7 cellular contexts compared by ENCODE assay signal in genomic region chr10:6108631-6109443, GRCh38. TPM values are rescaled to one million over a fixed set of nuclear protein-coding genes. Genes with fewer than 3 reads are reported as not detected.
DNase-seq lines count a peak whose midpoint lies in the region; ATAC-seq, FAIRE-seq and TF ChIP-seq lines count a peak whose summit lies in the region.

No MANE protein-coding gene starts in this region.

- dilution Hi-C loops in endothelial cell of umbilical vein (cut with MboI; ENCODE audit: extremely low pct_ligation_motif_present, low sequenced_read_pairs): no loop called here

- H3K9me2 ChIP-seq in DOHH2 (replicated peaks; ENCODE audit: control insufficient read depth, low read length): no peaks in the 10 kb centered on the region

- no peaks in the 10 kb centered on the region for H3K9me3 ChIP-seq in DOHH2 (ENCODE audit: control insufficient read depth, insufficient read depth, low read length)
- H3K9me3 ChIP-seq in HUES48 (ENCODE audit: control insufficient read depth, insufficient read depth, low read length): no peaks in the 10 kb centered on the region
- H3K9me3 ChIP-seq in endothelial cell of umbilical vein (replicated peaks; ENCODE audit: control insufficient read depth, insufficient read depth, low read length): no peaks in the 10 kb centered on the region

- H4K20me1 ChIP-seq in DOHH2 (ENCODE audit: control insufficient read depth, insufficient read depth, low read depth, low read length) (no peaks in the 10 kb centered on the region), endothelial cell of umbilical vein (replicated peaks; ENCODE audit: control insufficient read depth, extremely low read depth, insufficient read depth, low read length) (no peaks in the 10 kb centered on the region)

- no peak overlapping the region for H2AFZ ChIP-seq in endothelial cell of umbilical vein (ENCODE audit: low read depth, low read length)

- no TSS peak for BruUV-seq in endothelial cell of umbilical vein (replicated peaks; lab: Mats Ljungman, UMichigan)

- peak; percentile 31 for FAIRE-seq in TTC549 (lab: Jason Lieb, UNC)
- FAIRE-seq in endothelial cell of umbilical vein (lab: Jason Lieb, UNC): peak; percentile 62

- H3K4me2 ChIP-seq in DOHH2 (ENCODE audit: low read length) (no peak overlapping the region), endothelial cell of umbilical vein (ENCODE audit: insufficient read depth, low read length) (no peak overlapping the region)

- H3K27ac ChIP-seq in DOHH2 (ENCODE audit: low read depth, low read length): no peak overlapping the region
- peak overlapping the region; percentile 57 for H3K27ac ChIP-seq in HUES48 (ENCODE audit: low read depth, low read length)
- no peak overlapping the region for H3K27ac ChIP-seq in endothelial cell of umbilical vein (ENCODE audit: insufficient read depth, low read depth, low read length)

- H3K9me1 ChIP-seq in endothelial cell of umbilical vein (replicated peaks; ENCODE audit: control insufficient read depth, extremely low read depth, insufficient read depth, low read length): no peaks in the 10 kb centered on the region

- peaks cover 37% of the 10 kb centered on the region for H3K79me2 ChIP-seq in DOHH2 (ENCODE audit: control insufficient read depth, low read length)
- H3K79me2 ChIP-seq in endothelial cell of umbilical vein (ENCODE audit: control insufficient read depth, insufficient read depth, low read length): peaks cover 31% of the 10 kb centered on the region

- H3K4me1 Mint-ChIP-seq in naive thymus-derived CD8-positive, alpha-beta T cell: peaks cover 13 to 25% (median 18%) of the 10 kb centered on the region in 4 donors

- POLR2A ChIA-PET in endothelial cell of umbilical vein (lab: Charles Lee): no interaction called here
- POLR2A ChIA-PET in naive thymus-derived CD8-positive, alpha-beta T cell (lab: Charles Lee): interaction anchor here (0.6 to 1.2 kb wide), 2 partner anchors 43 to 302 kb away, joined by 3 to 4 read pairs; no protein-coding TSS in a partner anchor

- no peaks in the 10 kb centered on the region for H3K9me3 Mint-ChIP-seq in naive thymus-derived CD8-positive, alpha-beta T cell

- CTCF ChIA-PET in endothelial cell of umbilical vein (lab: Charles Lee): interaction anchor here (1.1 to 5.4 kb wide), 2 partner anchors 293 to 297 kb away, joined by 5 to 74 read pairs; no protein-coding TSS in a partner anchor

- H3K27me3 Mint-ChIP-seq in naive thymus-derived CD8-positive, alpha-beta T cell: no peaks in the 10 kb centered on the region

- H3K36me3 ChIP-seq in DOHH2 (ENCODE audit: control insufficient read depth, low read length) (peaks cover 94% of the 10 kb centered on the region), HUES48 (ENCODE audit: control insufficient read depth, insufficient read depth, low read length) (peaks cover 68% of the 10 kb centered on the region), endothelial cell of umbilical vein (ENCODE audit: control insufficient read depth in 2 of 2, extremely low read depth in 1 of 2, insufficient read depth in 2 of 2, low read length in 2 of 2) (peaks cover 22 to 48% of the 10 kb centered on the region in 2 experiments)

- peak; percentile 59 to 80 for ATAC-seq in naive thymus-derived CD8-positive, alpha-beta T cell
- no peak for ATAC-seq in GM21390 (IDR thresholded peaks at IDR 0.05; ENCODE audit: unreplicated experiment)
- no peak for ATAC-seq in HG03045 (IDR thresholded peaks at IDR 0.05; ENCODE audit: unreplicated experiment)

- no peak overlapping the region for H3K4me3 Mint-ChIP-seq in naive thymus-derived CD8-positive, alpha-beta T cell

- H3K36me3 Mint-ChIP-seq in naive thymus-derived CD8-positive, alpha-beta T cell: peaks cover 6 to 94% (median 24%) of the 10 kb centered on the region in 3 donors

- no peak for TF ChIP-seq POLR2A in endothelial cell of umbilical vein (IDR thresholded peaks at IDR 0.05; ENCODE audit: low read depth, low read length)

- H3K9ac ChIP-seq in HUES48 (ENCODE audit: low read depth, low read length) (no peak overlapping the region), endothelial cell of umbilical vein (replicated peaks; ENCODE audit: extremely low read depth, insufficient read depth, low read length) (no peak overlapping the region)

- H3K27me3 ChIP-seq in DOHH2 (ENCODE audit: control insufficient read depth, low read length) (no peaks in the 10 kb centered on the region), HUES48 (ENCODE audit: control insufficient read depth, insufficient read depth, low read length) (no peaks in the 10 kb centered on the region), endothelial cell of umbilical vein (ENCODE audit: control insufficient read depth in 2 of 2, insufficient read depth in 2 of 2, low read length in 2 of 2) (no peaks in the 10 kb centered on the region)

- peak; percentile 61 for DNase-seq in endothelial cell of umbilical vein (ENCODE audit: low read depth, low spot score)
- peak in 7 of 10 donors; percentile 8 to 67 (median 64) for DNase-seq in naive thymus-derived CD8-positive, alpha-beta T cell

- TF ChIP-seq CTCF in DOHH2 (IDR thresholded peaks at IDR 0.05; ENCODE audit: low read depth, low read length, poor library complexity, severe bottlenecking) (peak; percentile 76), endothelial cell of umbilical vein (IDR thresholded peaks at IDR 0.05; ENCODE audit: extremely low read depth in 1 of 2, insufficient read depth in 1 of 2, low read depth in 1 of 2, low read length in 2 of 2) (peak; percentile 45 to 53)

- no peak overlapping the region for H3K4me3 ChIP-seq in DOHH2 (ENCODE audit: low read length)
- H3K4me3 ChIP-seq in HUES48 (ENCODE audit: low read depth, low read length): no peak overlapping the region
- no peak overlapping the region for H3K4me3 ChIP-seq in endothelial cell of umbilical vein (replicated peaks in 1 of 3; ENCODE audit: insufficient read depth in 1 of 3, low read depth in 1 of 3, low read length in 3 of 3)

- H3K27ac Mint-ChIP-seq in naive thymus-derived CD8-positive, alpha-beta T cell: peak overlapping the region in 9 of 10 donors; percentile 44 to 89 (median 73)

- peaks cover 13% of the 10 kb centered on the region for H3K4me1 ChIP-seq in DOHH2 (ENCODE audit: control insufficient read depth, low read length)
- peaks cover 41% of the 10 kb centered on the region for H3K4me1 ChIP-seq in HUES48 (ENCODE audit: control insufficient read depth, insufficient read depth, low read length)
- peaks cover under 1% of the 10 kb centered on the region for H3K4me1 ChIP-seq in endothelial cell of umbilical vein (ENCODE audit: control insufficient read depth, extremely low read depth, insufficient read depth, low read length)

- intact Hi-C loops in endothelial cell of umbilical vein (cut with micrococcal nuclease): loop anchor here (1.0 kb wide), 3 partner anchors 42 to 292 kb away; partner anchors contain the start of gene PFKFB3

- H3F3A ChIP-seq in DOHH2 (ENCODE audit: control insufficient read depth, insufficient read depth): peaks cover 32% of the 10 kb centered on the region

TF ChIP-seq in endothelial cell of umbilical vein, 7 proteins besides CTCF, POLR2A, EP300 and RAD21:
- no peak for TF ChIP-seq MAX (IDR thresholded peaks at IDR 0.05; ENCODE audit: insufficient read depth, insufficient read length)
- no peak for TF ChIP-seq GATA2 (IDR thresholded peaks at IDR 0.05; ENCODE audit: insufficient read depth, insufficient read length, low read depth, low read length)
- no peak for TF ChIP-seq MYC (IDR thresholded peaks at IDR 0.05; ENCODE audit: low read depth, low read length)
- TF ChIP-seq POLR2AphosphoS5 (IDR thresholded peaks at IDR 0.05; ENCODE audit: insufficient read depth, low read depth, low read length): no peak
- TF ChIP-seq FOS (IDR thresholded peaks at IDR 0.05; ENCODE audit: borderline replicate concordance, insufficient read depth, low read length): no peak
- TF ChIP-seq EZH2 (IDR thresholded peaks at IDR 0.05; ENCODE audit: borderline replicate concordance, low read depth, low read length, severe bottlenecking): no peak
- TF ChIP-seq JUN (IDR thresholded peaks at IDR 0.05; ENCODE audit: borderline replicate concordance, insufficient read depth, insufficient read length, low read depth): no peak

RNA-seq across cellular contexts. Expression of gene RBM17, which starts 20.0 kb away (rescaled TPM):
- 148 TPM in 2 replicates for total RNA-seq in endothelial cell of umbilical vein
- polyA plus RNA-seq in endothelial cell of umbilical vein: 15.5 and 23.1 TPM in 2 replicates
- 34.7 and 34.9 TPM in 2 replicates for polyA plus RNA-seq in endothelial cell of umbilical vein (2011; cell fraction: cytosol; rRNA removed)
- polyA plus RNA-seq in endothelial cell of umbilical vein (2011; cell fraction: nucleus; rRNA removed): 158 and 189 TPM in 2 replicates
- polyA plus RNA-seq in endothelial cell of umbilical vein (2012): 108 and 132 TPM in 2 replicates
- 31.4 and 34.9 TPM in 2 replicates for polyA minus RNA-seq in endothelial cell of umbilical vein
- polyA minus RNA-seq in endothelial cell of umbilical vein (2011; cell fraction: cytosol; rRNA and poly(A)+ RNA removed): 12.5 TPM
- polyA minus RNA-seq in endothelial cell of umbilical vein (2011; cell fraction: nucleus; rRNA and poly(A)+ RNA removed): 47.2 and 63.4 TPM in 2 replicates
- 100 to 1,000 TPM; 129 to 130 TPM for total RNA-seq in naive thymus-derived CD8-positive, alpha-beta T cell
- 10 to 100 TPM; 57.4 to 84.9 (median 61.3) TPM for polyA plus RNA-seq in naive thymus-derived CD8-positive, alpha-beta T cell

RNA-seq across cellular contexts. Expression of gene IL2RA, which starts 46.7 kb away (rescaled TPM):
- total RNA-seq in endothelial cell of umbilical vein: not detected in 2 replicates
- not detected in 2 replicates for polyA plus RNA-seq in endothelial cell of umbilical vein
- polyA plus RNA-seq in endothelial cell of umbilical vein (2011; cell fraction: cytosol; rRNA removed): not detected in 2 replicates
- polyA plus RNA-seq in endothelial cell of umbilical vein (2011; cell fraction: nucleus; rRNA removed): not detected in 2 replicates
- not detected in 2 replicates for polyA plus RNA-seq in endothelial cell of umbilical vein (2012)
- polyA minus RNA-seq in endothelial cell of umbilical vein: not detected in 2 replicates
- not detected for polyA minus RNA-seq in endothelial cell of umbilical vein (2011; cell fraction: cytosol; rRNA and poly(A)+ RNA removed)
- not detected in 2 replicates for polyA minus RNA-seq in endothelial cell of umbilical vein (2011; cell fraction: nucleus; rRNA and poly(A)+ RNA removed)
- total RNA-seq in naive thymus-derived CD8-positive, alpha-beta T cell: 1 to 10 TPM; 1.0 to 1.4 TPM
- polyA plus RNA-seq in naive thymus-derived CD8-positive, alpha-beta T cell: under 1 TPM; 0.07 to 0.25 (median 0.16) TPM

Comparison
In these comparisons a context has a peak if more than half of its experiments do, and no peak if none do; other contexts are left out.
1. ATAC-seq: peak in naive thymus-derived CD8-positive, alpha-beta T cell (2 of 2); none in GM21390 (single experiment) and HG03045 (single experiment).